8 cellular contexts compared by ENCODE assay signal in the genomic region with DNA sequence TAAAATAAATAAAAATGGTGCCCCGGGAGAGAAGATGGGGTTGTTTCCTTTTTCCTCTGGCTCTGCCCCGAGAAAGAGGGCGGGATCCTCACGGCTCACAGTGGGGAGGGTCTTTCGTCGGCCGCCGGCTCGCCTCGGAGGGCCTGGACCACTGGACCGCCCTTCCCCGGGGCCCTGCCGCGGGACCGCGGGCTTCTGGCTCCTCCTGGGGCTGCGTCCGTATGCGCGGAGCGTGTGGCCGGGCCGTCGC. TPM values are rescaled to one million over a fixed set of nuclear protein-coding genes. Genes with fewer than 3 reads are reported as not detected.
DNase-seq lines count a peak whose midpoint lies in the region; ATAC-seq, FAIRE-seq and TF ChIP-seq lines count a peak whose summit lies in the region.

No MANE protein-coding gene starts in this region.

- H3K23ac ChIP-seq in H9 (ENCODE audit: insufficient read length, low read depth, low read length) = no peak overlapping the region

- peaks cover 2 to 4% of the 10 kb centered on the region in 2 experiments; a peak in 4 of 5 replicates for H3K9me3 Mint-ChIP-seq in H9

- no peaks in the 10 kb centered on the region for H3K27me3 ChIP-seq in H9 (ENCODE audit: insufficient read depth, low read length)
- H3K27me3 ChIP-seq in SJCRH30 = no peaks in the 10 kb centered on the region

- no peak overlapping the region for H3K56ac ChIP-seq in H9 (ENCODE audit: insufficient read length, low read depth, low read length)

- WGBS in H9 (ENCODE audit: extremely low coverage, insufficient read length, low lambda C conversion rate) = no CpG with 5 or more reads among the region's 24 CpGs

- no peak overlapping the region for H4K8ac ChIP-seq in H9 (replicated peaks; ENCODE audit: insufficient read length, low read depth, low read length)

- no peak for DNase-seq in H9
- peak; percentile 75 to 77 for DNase-seq in SJCRH30
- no peak for DNase-seq in AG08395 (ENCODE audit: low spot score)
- no peak for DNase-seq in kidney
- no peak for DNase-seq in SKM-1 treated with dmso at 0.1 percent for 144 hours (lab: John Stamatoyannopoulos, UW; ENCODE audit: unreplicated experiment)

- no peaks in the 10 kb centered on the region for H3K9me3 ChIP-seq in H9 (ENCODE audit: control insufficient read depth, low read depth, low read length)
- no peaks in the 10 kb centered on the region for H3K9me3 ChIP-seq in SJCRH30 (replicated peaks)
- H3K9me3 ChIP-seq in kidney (ENCODE audit: control insufficient read depth in 1 of 2, low read length in 2 of 2) = peaks cover 0 to 6% of the 10 kb centered on the region in 2 donors

- H3K27ac ChIP-seq in C4-2B (peak overlapping the region; percentile 82), H9 (ENCODE audit: insufficient read length, low read depth, low read length) (peak overlapping the region; percentile 5), SJCRH30 (peak overlapping the region; percentile 94), kidney (ENCODE audit: low read depth in 2 of 2, low read length in 2 of 2) (no peak overlapping the region)

- peaks cover 14% of the 10 kb centered on the region for H3K23me2 ChIP-seq in H9 (ENCODE audit: insufficient read length, low read depth, low read length, poor library complexity, severe bottlenecking)

- no peak overlapping the region for H3T11ph ChIP-seq in H9 (ENCODE audit: low read length)

- H3K4me3 Mint-ChIP-seq in H9 = peak overlapping the region; percentile 91 to 99

- peaks cover 28 to 29% of the 10 kb centered on the region in 2 experiments for H3K4me1 Mint-ChIP-seq in H9

- no peaks in the 10 kb centered on the region; the same call in 1 of the 2 replicates for H3K4me1 ChIP-seq in H9 (ENCODE audit: insufficient read depth, low read length)
- peaks cover 12% of the 10 kb centered on the region for H3K4me1 ChIP-seq in SJCRH30
- peaks cover 0 to 2% of the 10 kb centered on the region in 2 donors for H3K4me1 ChIP-seq in kidney (ENCODE audit: control insufficient read depth in 1 of 2, insufficient read depth in 1 of 2, low read depth in 1 of 2, low read length in 2 of 2)

- peaks cover 20% of the 10 kb centered on the region; the same call in 1 of the 2 replicates for H3K79me2 ChIP-seq in H9 (ENCODE audit: insufficient read depth, low read length)

- H2BK5ac ChIP-seq in H9 (ENCODE audit: insufficient read length, low read length) = peak overlapping the region; percentile 68

- intact Hi-C loops in kidney (cut with DNase I) = no loop called here

- no peak overlapping the region for H2AK5ac ChIP-seq in H9 (ENCODE audit: insufficient read length, low read length)

- H3K79me1 ChIP-seq in H9 (ENCODE audit: insufficient read depth, low read depth, low read length, poor library complexity, severe bottlenecking) = no peaks in the 10 kb centered on the region

- H2AFZ ChIP-seq in H9 (ENCODE audit: low read length) = no peak overlapping the region

- no peak overlapping the region for H2BK20ac ChIP-seq in H9 (ENCODE audit: low read depth, low read length, poor library complexity, severe bottlenecking)

- H2BK120ac ChIP-seq in H9 (ENCODE audit: low read depth, low read length, poor library complexity, severe bottlenecking) = no peak overlapping the region

- H3K36me3 ChIP-seq in SJCRH30 (no peaks in the 10 kb centered on the region), kidney (ENCODE audit: control insufficient read depth in 1 of 2, insufficient read depth in 2 of 2, low read length in 2 of 2) (no peaks in the 10 kb centered on the region)

- H4K20me1 ChIP-seq in H9 (ENCODE audit: control insufficient read depth, insufficient read depth, insufficient read length) = no peaks in the 10 kb centered on the region

- H4K91ac ChIP-seq in H9 (ENCODE audit: insufficient read length, low read depth, low read length) = no peak overlapping the region

- no peak overlapping the region; the same call in 1 of the 2 replicates for H3K4ac ChIP-seq in H9 (ENCODE audit: low read depth, low read length)

- TF ChIP-seq CTCF in C4-2B (conservative IDR thresholded peaks at IDR 0.05) (no peak), H9 (conservative IDR thresholded peaks at IDR 0.05) (no peak), kidney (IDR thresholded peaks at IDR 0.05; ENCODE audit: borderline replicate concordance, extremely low read depth, insufficient read depth) (no peak)

- no peak for FAIRE-seq in kidney (lab: Jason Lieb, UNC)

- H3K4me3 ChIP-seq in SJCRH30 (peak overlapping the region; percentile 87), iPS-11a (ENCODE audit: low read depth, low read length) (peak overlapping the region; percentile 81), kidney (ENCODE audit: low read length in 2 of 2) (no peak overlapping the region)

- no peak overlapping the region for H2BK12ac ChIP-seq in H9 (ENCODE audit: insufficient read length, low read depth, low read length)

- H4K5ac ChIP-seq in H9 (ENCODE audit: insufficient read length, low read depth, low read length) = no peak overlapping the region

- no peak overlapping the region for H2BK15ac ChIP-seq in H9 (ENCODE audit: low read depth, low read length)

- H3K9ac ChIP-seq in H9 (ENCODE audit: extremely low read depth, insufficient read length, low read length) = peak overlapping the region; percentile 91
- H3K9ac ChIP-seq in kidney (ENCODE audit: low read length in 2 of 2) = no peak overlapping the region

- peak overlapping the region; percentile 64 for H3K4me2 ChIP-seq in H9 (ENCODE audit: insufficient read depth, insufficient read length, low read length)

- no peaks in the 10 kb centered on the region; the same call in 1 of the 2 replicates for H3K27me3 Mint-ChIP-seq in H9 (ENCODE audit: low read depth)

- peak overlapping the region; percentile 92 for H3K14ac ChIP-seq in H9 (ENCODE audit: insufficient read depth, low read length)

- peaks cover 0 to 5% (median 2%) of the 10 kb centered on the region in 3 experiments; a peak in 2 of 7 replicates for H3K36me3 Mint-ChIP-seq in H9 (ENCODE audit: insufficient read depth in 1 of 3, low read depth in 3 of 3)

- ATAC-seq in HG02588 (IDR thresholded peaks at IDR 0.05; ENCODE audit: unreplicated experiment) = no peak

- peak overlapping the region; percentile 80 to 97 (median 90); a peak in 5 of 7 replicates for H3K27ac Mint-ChIP-seq in H9

- H3K18ac ChIP-seq in H9 (ENCODE audit: insufficient read length, low read depth, low read length) = peak overlapping the region; percentile 94

RNA-seq across cellular contexts. Expression of a gene that starts 3.5 kb away (rescaled TPM):
- total RNA-seq in H9 (2021) (180 and 197 TPM in 2 replicates), kidney (0.85 TPM)
- 105 and 120 TPM in 2 replicates for total RNA-seq in SJCRH30 (2014; rRNA removed; shearing (Covaris generic))
- not detected for polyA plus RNA-seq in kidney (ENCODE audit: insufficient read depth, low read depth, low replicate concordance)

RNA-seq across cellular contexts. Expression of a gene that starts 58.0 kb away (rescaled TPM):
- 164 and 169 TPM in 2 replicates for total RNA-seq in H9 (2021)
- 50.0 and 51.2 TPM in 2 replicates for total RNA-seq in SJCRH30 (2014; rRNA removed; shearing (Covaris generic))
- 67.1 TPM for total RNA-seq in kidney
- polyA plus RNA-seq in kidney (ENCODE audit: insufficient read depth, low read depth, low replicate concordance) = 46.4 TPM

Comparison
In these comparisons a context has a peak if more than half of its experiments do, and no peak if none do; other contexts are left out.
1. H3K27ac ChIP-seq: peak in C4-2B (single experiment), H9 (single experiment) and SJCRH30 (single experiment); none in kidney (0 of 2).
2. DNase-seq: peak in SJCRH30 (2 of 2); none in H9 (single experiment), AG08395 (single experiment), kidney (single experiment) and SKM-1 treated with dmso at 0.1 percent for 144 hours (single experiment).
3. H3K4me3 ChIP-seq: peak in SJCRH30 (single experiment) and iPS-11a (single experiment); none in kidney (0 of 2).
4. RNA of a gene that starts 3.5 kb away (total RNA-seq): 180 to 197 TPM in H9 and 105 to 120 TPM in SJCRH30; 0.85 TPM in kidney (single experiment); every median in the first group is over 10 times any median in the second.